ENCODE assay signal across 16 cellular contexts in the genomic region with DNA sequence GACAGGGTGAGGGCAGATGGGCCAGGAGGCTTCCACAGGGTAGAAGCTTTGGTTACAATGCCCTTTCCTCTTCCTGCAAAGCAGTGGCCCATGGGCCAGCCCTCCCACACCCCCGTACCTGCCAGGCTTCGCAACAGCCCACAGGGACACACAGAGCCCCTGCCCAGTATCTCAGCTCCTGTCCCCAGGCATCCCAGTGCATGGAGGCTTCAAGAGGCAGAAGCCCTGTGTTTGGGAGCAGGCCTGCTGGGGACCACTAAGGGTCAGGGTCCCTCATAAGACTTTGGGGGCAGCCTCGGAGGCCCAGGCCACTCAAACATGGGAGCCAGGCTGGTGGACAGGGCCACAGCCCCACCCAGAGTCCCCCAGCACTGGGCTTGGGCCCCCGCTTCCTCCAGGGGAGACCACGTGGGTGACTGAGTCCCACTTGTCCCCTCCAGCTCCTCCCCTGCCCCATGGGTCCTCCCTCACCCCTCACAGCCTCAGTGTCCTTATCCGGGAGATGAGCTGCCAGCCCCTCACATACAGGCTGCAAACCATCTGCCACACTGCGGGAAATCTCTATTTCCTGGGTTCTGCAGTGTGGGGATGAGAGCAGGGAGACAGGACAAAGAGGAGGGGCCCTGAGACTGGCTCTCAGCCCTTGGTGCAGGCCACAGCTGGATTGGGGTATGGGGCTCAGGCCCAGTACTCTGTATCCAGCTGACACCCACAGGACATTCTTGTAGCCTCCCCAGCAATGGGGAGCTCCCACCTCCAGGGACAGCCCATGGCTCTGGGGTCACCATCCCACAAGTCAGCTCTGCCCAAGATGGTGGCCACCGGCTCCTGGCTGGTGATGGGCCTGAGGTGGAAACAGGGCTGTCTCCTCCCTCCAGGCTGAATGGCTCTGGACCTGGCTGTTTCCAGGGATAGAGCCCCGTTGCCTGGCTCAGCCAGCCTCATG. TPM values are rescaled to one million over a fixed set of nuclear protein-coding genes. Genes with fewer than 3 reads are reported as not detected.
A peak's percentile ranks its signal among the peaks of the same experiment; 100 is the strongest.
DNase-seq lines count a peak whose midpoint lies in the region; ATAC-seq and TF ChIP-seq lines count a peak whose summit lies in the region.
"Had no signal": no experiment of that assay in that cellular context is flagged by ENCODE, and none has a peak within 500 bp of the region (broad histone marks: within the 10 kb centered on the region; RNA-seq: fewer than 3 reads in every experiment).

No MANE protein-coding gene starts in this region.

- H3K9me3 ChIP-seq in RWPE2 (ENCODE audit: severe bottlenecking) (no peaks in the 10 kb centered on the region), right cardiac atrium (ENCODE audit: control insufficient read depth, low read length) (no peaks in the 10 kb centered on the region)
- H3K9me3 ChIP-seq: gastrocnemius medialis, SK-N-SH had no signal

- peak; percentile 11 for DNase-seq in RWPE2 (ENCODE audit: low spot score)
- DNase-seq in activated naive CD4-positive, alpha-beta T cell treated with anti-CD3 and anti-CD28 coated beads for 36 hours = peak; percentile 3
- DNase-seq in right cardiac atrium = peak; percentile 4 to 34 (median 24)
- DNase-seq in sciatic nerve (ENCODE audit: low spot score) = peak; percentile 56
- no peak for DNase-seq in HFFc6
- no peak for DNase-seq in cortex of kidney (lab: John Stamatoyannopoulos, UW)
- no peak for DNase-seq in SIG-M5 (lab: John Stamatoyannopoulos, UW)
- DNase-seq in cerebellum (ENCODE audit: low spot score) = no peak
- DNase-seq: CD4-positive, CD25-positive, alpha-beta regulatory T cell; effector memory CD8-positive, alpha-beta T cell; KG1; NCI-H187 treated with DMSO at 0.1 percent for 48 hours; SK-N-SH had no signal

- H3K4me1 Mint-ChIP-seq in activated naive CD4-positive, alpha-beta T cell treated with anti-CD3 and anti-CD28 coated beads for 36 hours (ENCODE audit: low read depth) = no peaks in the 10 kb centered on the region
- H3K4me1 Mint-ChIP-seq in HFFc6 (ENCODE audit: low read depth) = peaks cover 6% of the 10 kb centered on the region; the same call in 1 of the 2 replicates
- H3K4me1 Mint-ChIP-seq: activated CD4-positive, alpha-beta T cell treated with anti-CD3 and anti-CD28 coated beads, Interleukin-2, amount 10 ng/mL, durations not matched to agents 7 days and 5 days had no signal

- no peaks in the 10 kb centered on the region for H3K27me3 Mint-ChIP-seq in activated naive CD4-positive, alpha-beta T cell treated with anti-CD3 and anti-CD28 coated beads for 36 hours (ENCODE audit: low read depth)
- peaks cover 4% of the 10 kb centered on the region for H3K27me3 Mint-ChIP-seq in HFFc6 (ENCODE audit: insufficient read depth)
- H3K27me3 Mint-ChIP-seq: activated CD4-positive, alpha-beta T cell treated with anti-CD3 and anti-CD28 coated beads, Interleukin-2, amount 10 ng/mL, durations not matched to agents 7 days and 5 days; CD4-positive, CD25-positive, alpha-beta regulatory T cell; effector memory CD8-positive, alpha-beta T cell; stimulated activated naive CD8-positive, alpha-beta T cell treated with anti-CD3 and anti-CD28 coated beads, Interleukin-15, Interleukin-2, amounts not matched to agents 100 ng/mL and 50 ng/mL, for 24 hours had no signal

- no peaks in the 10 kb centered on the region for H3K4me1 ChIP-seq in RWPE2 (ENCODE audit: insufficient read depth, poor library complexity, severe bottlenecking)
- H3K4me1 ChIP-seq in right cardiac atrium (ENCODE audit: control insufficient read depth, insufficient read depth, low read length) = no peaks in the 10 kb centered on the region
- H3K4me1 ChIP-seq: gastrocnemius medialis had no signal

- H3K9me3 Mint-ChIP-seq in activated naive CD4-positive, alpha-beta T cell treated with anti-CD3 and anti-CD28 coated beads for 36 hours = no peaks in the 10 kb centered on the region
- no peaks in the 10 kb centered on the region for H3K9me3 Mint-ChIP-seq in HFFc6
- H3K9me3 Mint-ChIP-seq: activated CD4-positive, alpha-beta T cell treated with anti-CD3 and anti-CD28 coated beads, Interleukin-2, amount 10 ng/mL, durations not matched to agents 7 days and 5 days; CD4-positive, CD25-positive, alpha-beta regulatory T cell; effector memory CD8-positive, alpha-beta T cell; stimulated activated naive CD8-positive, alpha-beta T cell treated with anti-CD3 and anti-CD28 coated beads, Interleukin-15, Interleukin-2, amounts not matched to agents 100 ng/mL and 50 ng/mL, for 24 hours had no signal

- CTCF ChIA-PET in activated naive CD4-positive, alpha-beta T cell treated with anti-CD3 and anti-CD28 coated beads for 36 hours (lab: Charles Lee) = interaction anchor here (1.7 kb wide), 1 partner anchor 56 kb away, joined by 6 read pairs; no protein-coding TSS in a partner anchor

- no peaks in the 10 kb centered on the region for H3K36me3 Mint-ChIP-seq in activated naive CD4-positive, alpha-beta T cell treated with anti-CD3 and anti-CD28 coated beads for 36 hours (ENCODE audit: low read depth)
- H3K36me3 Mint-ChIP-seq in HFFc6 (ENCODE audit: low read depth) = no peaks in the 10 kb centered on the region
- H3K36me3 Mint-ChIP-seq: CD4-positive, CD25-positive, alpha-beta regulatory T cell had no signal

- H3K4me3 Mint-ChIP-seq in activated naive CD4-positive, alpha-beta T cell treated with anti-CD3 and anti-CD28 coated beads for 36 hours = no peak overlapping the region
- H3K4me3 Mint-ChIP-seq in HFFc6 = no peak overlapping the region
- H3K4me3 Mint-ChIP-seq: activated CD4-positive, alpha-beta T cell treated with anti-CD3 and anti-CD28 coated beads, Interleukin-2, amount 10 ng/mL, durations not matched to agents 7 days and 5 days; CD4-positive, CD25-positive, alpha-beta regulatory T cell; effector memory CD8-positive, alpha-beta T cell; stimulated activated naive CD8-positive, alpha-beta T cell treated with anti-CD3 and anti-CD28 coated beads, Interleukin-15, Interleukin-2, amounts not matched to agents 100 ng/mL and 50 ng/mL, for 24 hours had no signal

- WGBS in right cardiac atrium = 95% methylated on average over 9 of the region's 9 CpGs

- no peak overlapping the region for H3K27ac ChIP-seq in RWPE2 (ENCODE audit: poor library complexity, severe bottlenecking)
- no peak overlapping the region for H3K27ac ChIP-seq in right cardiac atrium (ENCODE audit: low read length)
- H3K27ac ChIP-seq: gastrocnemius medialis had no signal

- H3K4me3 ChIP-seq in RWPE2 (ENCODE audit: severe bottlenecking) (no peak overlapping the region), right cardiac atrium (ENCODE audit: low read length) (no peak overlapping the region)
- H3K4me3 ChIP-seq: gastrocnemius medialis had no signal

- intact Hi-C loops in activated naive CD4-positive, alpha-beta T cell treated with anti-CD3 and anti-CD28 coated beads for 36 hours (cut with micrococcal nuclease) = no loop called here
- intact Hi-C loops in right cardiac atrium (cut with DNase I) = no loop called here
- intact Hi-C loops in sciatic nerve (cut with DNase I) = no loop called here

- H3K27me3 ChIP-seq in RWPE2 (ENCODE audit: insufficient read depth, poor library complexity, severe bottlenecking) = no peaks in the 10 kb centered on the region
- no peaks in the 10 kb centered on the region for H3K27me3 ChIP-seq in right cardiac atrium (ENCODE audit: control insufficient read depth, insufficient read depth)
- H3K27me3 ChIP-seq: gastrocnemius medialis had no signal

- no peak overlapping the region for H3K27ac Mint-ChIP-seq in activated naive CD4-positive, alpha-beta T cell treated with anti-CD3 and anti-CD28 coated beads for 36 hours
- H3K27ac Mint-ChIP-seq in HFFc6 = no peak overlapping the region
- H3K27ac Mint-ChIP-seq: activated CD4-positive, alpha-beta T cell treated with anti-CD3 and anti-CD28 coated beads, Interleukin-2, amount 10 ng/mL, durations not matched to agents 7 days and 5 days; effector memory CD8-positive, alpha-beta T cell; stimulated activated naive CD8-positive, alpha-beta T cell treated with anti-CD3 and anti-CD28 coated beads, Interleukin-15, Interleukin-2, amounts not matched to agents 100 ng/mL and 50 ng/mL, for 24 hours had no signal

- H3K36me3 ChIP-seq in RWPE2 (ENCODE audit: low read depth) = no peaks in the 10 kb centered on the region
- H3K36me3 ChIP-seq: gastrocnemius medialis had no signal

- ATAC-seq in RWPE2 (ENCODE audit: low read depth) (no peak), right cardiac atrium (no peak), sciatic nerve (no peak)
- ATAC-seq: effector memory CD8-positive, alpha-beta T cell; gastrocnemius medialis had no signal

- TF ChIP-seq CTCF in RWPE2 (IDR thresholded peaks at IDR 0.05; ENCODE audit: poor library complexity, severe bottlenecking) (no peak), HFFc6 (IDR thresholded peaks at IDR 0.05) (no peak)

RNA-seq across cellular contexts. Expression of a gene that starts 50.7 kb away (rescaled TPM):
- total RNA-seq in activated naive CD4-positive, alpha-beta T cell treated with anti-CD3 and anti-CD28 coated beads for 36 hours = not detected
- total RNA-seq in right cardiac atrium = 1 to 10 TPM in 2 of 4 donors, under 1 TPM in 2; 0.60 to 1.8 (median 1.2) TPM
- 0.63 TPM for polyA plus RNA-seq in right cardiac atrium
- total RNA-seq in sciatic nerve = 11.4 TPM
- under 1 TPM; 0.17 to 0.67 (median 0.57) TPM for total RNA-seq in HFFc6 (2021; fragmentation: NEBNext Ultra II Directional; extraction: Animal tissue kit (Norgen Biotek cat#: 25700))
- total RNA-seq in cerebellum = 1.9 TPM
- polyA plus RNA-seq: CD4-positive, CD25-positive, alpha-beta regulatory T cell had no signal

Comparison
In these comparisons a context has a peak if more than half of its experiments do, and no peak if none do; other contexts are left out.
1. DNase-seq: peak in RWPE2 (single experiment), activated naive CD4-positive, alpha-beta T cell treated with anti-CD3 and anti-CD28 coated beads for 36 hours (single experiment), right cardiac atrium (3 of 3) and sciatic nerve (single experiment); none in HFFc6 (single experiment), cortex of kidney (single experiment), SIG-M5 (single experiment) and cerebellum (single experiment).